ENCODE assay signal across 8 cellular contexts in the genomic region with DNA sequence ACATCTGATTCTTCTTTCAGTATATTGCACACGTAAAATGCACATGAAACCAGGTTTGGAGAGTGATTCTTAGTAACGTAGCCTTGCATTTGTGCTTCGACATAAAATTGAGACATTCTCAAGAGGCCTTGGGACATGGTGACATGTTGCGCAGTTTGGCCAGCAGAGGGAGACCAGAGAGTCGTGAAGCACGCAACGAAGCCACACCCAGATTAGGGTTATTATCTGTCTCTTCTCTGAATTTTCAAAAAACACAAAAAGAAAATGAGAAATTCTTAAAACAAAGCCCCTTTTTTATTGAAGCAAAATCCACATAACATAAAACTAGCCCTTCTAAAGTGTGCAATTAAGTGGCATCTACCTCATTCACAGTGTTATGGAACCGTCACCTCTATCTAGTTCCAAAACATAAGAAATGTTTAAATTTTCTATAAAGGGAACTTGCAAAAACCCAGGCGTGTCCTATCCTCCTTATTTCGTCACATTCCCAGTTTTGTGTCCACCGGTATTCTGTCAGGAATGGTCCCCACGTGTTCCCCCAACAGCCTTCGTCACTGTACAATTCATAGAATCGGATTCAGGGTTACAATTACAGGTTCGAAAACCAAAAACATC.
DNase-seq lines count a peak whose midpoint lies in the region; ATAC-seq and TF ChIP-seq lines count a peak whose summit lies in the region.

No MANE protein-coding gene starts in this region.

- POLR2A ChIA-PET in CD8-positive, alpha-beta memory T cell (lab: Charles Lee) = interaction anchor here (0.5 to 1.9 kb wide), 3 partner anchors 15 to 158 kb away, joined by 3 to 21 read pairs (median 3); a partner anchor contains a TSS
- POLR2A ChIA-PET in HEK293T (lab: Yijun Ruan, JAX) = no interaction called here

- CTCF ChIA-PET in CD8-positive, alpha-beta memory T cell (lab: Charles Lee) = interaction anchor here (0.8 to 7.2 kb wide), 7 partner anchors 17 to 195 kb away, joined by 3 to 35 read pairs (median 3); a partner anchor contains a TSS
- CTCF ChIA-PET in HEK293T (lab: Yijun Ruan, JAX) = interaction anchor here (1.1 kb wide), 1 partner anchor 183 kb away, joined by 3 read pairs; no protein-coding TSS in a partner anchor

- no peaks in the 10 kb centered on the region for H3K36me3 ChIP-seq in CD8-positive, alpha-beta memory T cell (ENCODE audit: insufficient read depth, low read length)
- H3K36me3 ChIP-seq in right lobe of liver = no peaks in the 10 kb centered on the region

- H3K27ac ChIP-seq in CD8-positive, alpha-beta memory T cell (ENCODE audit: low read depth, low read length) = peak overlapping the region; percentile 69
- peak overlapping the region; percentile 56 to 87 (median 85) for H3K27ac ChIP-seq in right lobe of liver

- WGBS in right lobe of liver (ENCODE audit: insufficient coverage, low coverage, low lambda C conversion rate, missing lambda C conversion rate) = 30% methylated on average over 15 of the region's 15 CpGs

- peaks cover 44 to 50% (median 49%) of the 10 kb centered on the region in 3 donors for H3K4me1 Mint-ChIP-seq in CD8-positive, alpha-beta memory T cell

- peak overlapping the region; percentile 81 to 98 (median 96) for H3K27ac Mint-ChIP-seq in CD8-positive, alpha-beta memory T cell

- H3K4me1 ChIP-seq in CD8-positive, alpha-beta memory T cell (ENCODE audit: insufficient read depth, low read length) = peaks cover 38% of the 10 kb centered on the region
- H3K4me1 ChIP-seq in right lobe of liver = peaks cover 0 to 21% (median 10%) of the 10 kb centered on the region in 4 donors

- H3K4me3 ChIP-seq in CD8-positive, alpha-beta memory T cell (ENCODE audit: low read length) = peak overlapping the region; percentile 10
- no peak overlapping the region for H3K4me3 ChIP-seq in right lobe of liver

- no peaks in the 10 kb centered on the region for H3K27me3 ChIP-seq in CD8-positive, alpha-beta memory T cell (ENCODE audit: insufficient read depth, low read length, poor library complexity, severe bottlenecking)
- H3K27me3 ChIP-seq in right lobe of liver = no peaks in the 10 kb centered on the region

- TF ChIP-seq CTCF in right lobe of liver (IDR thresholded peaks at IDR 0.05) = peak; percentile 65 to 84 (median 75)

- H3K27me3 Mint-ChIP-seq in CD8-positive, alpha-beta memory T cell = peaks cover 0 to 2% of the 10 kb centered on the region in 2 donors

- H3K9me3 ChIP-seq in CD8-positive, alpha-beta memory T cell (ENCODE audit: low read length) = no peaks in the 10 kb centered on the region
- no peaks in the 10 kb centered on the region for H3K9me3 ChIP-seq in right lobe of liver

- H3K36me3 Mint-ChIP-seq in CD8-positive, alpha-beta memory T cell = peaks cover 0 to 10% (median 1%) of the 10 kb centered on the region in 3 donors

- H3K9me3 Mint-ChIP-seq in CD8-positive, alpha-beta memory T cell = peaks cover 0 to 11% (median 7%) of the 10 kb centered on the region in 5 donors

- TF ChIP-seq POLR2A in right lobe of liver (IDR thresholded peaks at IDR 0.05) = no peak

- peak; percentile 63 to 72 (median 67) for ATAC-seq in right lobe of liver

- peak; percentile 53 to 84 (median 65) for DNase-seq in CD8-positive, alpha-beta memory T cell
- peak; percentile 70 for DNase-seq in HEK293T (ENCODE audit: extremely low spot score)
- peak; percentile 50 to 64 for DNase-seq in NCI-H524 (lab: John Stamatoyannopoulos, UW)
- DNase-seq in activated CD4-positive, alpha-beta T cell treated with anti-CD3 and anti-CD28 coated beads, Interleukin-2, amount 50 U/mL, for 1 hour = peak; percentile 69
- peak; percentile 94 for DNase-seq in dermis blood vessel endothelial cell
- peak; percentile 76 to 86 (median 84) for DNase-seq in right lobe of liver
- DNase-seq in stimulated activated CD4-positive, alpha-beta T cell treated with anti-CD3 and anti-CD28 coated beads, TNF-alpha, amount 100 ng/mL, for 1 hour (ENCODE audit: low read depth in 3 of 3, low spot score in 1 of 3) = peak; percentile 33 to 40 (median 37)
- DNase-seq in NCI-H1105 (lab: John Stamatoyannopoulos, UW) = no peak

- H3K4me3 Mint-ChIP-seq in CD8-positive, alpha-beta memory T cell = peak overlapping the region in 6 of 7 donors; percentile 49 to 86 (median 84)

- intact Hi-C loops in right lobe of liver (cut with DNase I) = no loop called here

TF ChIP-seq in HEK293T, 16 proteins besides CTCF, POLR2A, EP300 and RAD21:
- TF ChIP-seq ZNF384 (IDR thresholded peaks at IDR 0.05) = no peak
- TF ChIP-seq SUZ12 (IDR thresholded peaks at IDR 0.05) = no peak
- TF ChIP-seq CTBP1 (IDR thresholded peaks at IDR 0.05; ENCODE audit: borderline replicate concordance) = no peak
- no peak for TF ChIP-seq SP1 (IDR thresholded peaks at IDR 0.05)
- TF ChIP-seq LEF1 (IDR thresholded peaks at IDR 0.05; ENCODE audit: borderline replicate concordance) = no peak
- TF ChIP-seq, protein P1, sequence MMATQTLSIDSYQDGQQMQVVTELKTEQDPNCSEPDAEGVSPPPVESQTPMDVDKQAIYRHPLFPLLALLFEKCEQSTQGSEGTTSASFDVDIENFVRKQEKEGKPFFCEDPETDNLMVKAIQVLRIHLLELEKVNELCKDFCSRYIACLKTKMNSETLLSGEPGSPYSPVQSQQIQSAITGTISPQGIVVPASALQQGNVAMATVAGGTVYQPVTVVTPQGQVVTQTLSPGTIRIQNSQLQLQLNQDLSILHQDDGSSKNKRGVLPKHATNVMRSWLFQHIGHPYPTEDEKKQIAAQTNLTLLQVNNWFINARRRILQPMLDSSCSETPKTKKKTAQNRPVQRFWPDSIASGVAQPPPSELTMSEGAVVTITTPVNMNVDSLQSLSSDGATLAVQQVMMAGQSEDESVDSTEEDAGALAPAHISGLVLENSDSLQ (IDR thresholded peaks at IDR 0.05) = peak; percentile 14; the same call in 1 of the 2 replicates
- TF ChIP-seq FOXK2 (IDR thresholded peaks at IDR 0.05) = no peak
- no peak; the same call in 1 of the 2 replicates for TF ChIP-seq L3MBTL2 (conservative IDR thresholded peaks at IDR 0.05)
